ENCODE assay signal across 32 cellular contexts in genomic region chr18:62678847-62679535, GRCh38. TPM values are rescaled to one million over a fixed set of nuclear protein-coding genes. Genes with fewer than 3 reads are reported as not detected.
DNase-seq lines count a peak whose midpoint lies in the region; ATAC-seq and TF ChIP-seq lines count a peak whose summit lies in the region.
"Had no signal": no experiment of that assay in that cellular context is flagged by ENCODE, and none has a peak within 500 bp of the region (broad histone marks: within the 10 kb centered on the region; RNA-seq: fewer than 3 reads in every experiment).

No MANE protein-coding gene starts in this region.

- peak overlapping the region; percentile 94 for H3K27ac Mint-ChIP-seq in WTC11
- H3K27ac Mint-ChIP-seq: activated CD4-positive, alpha-beta memory T cell treated with anti-CD3 and anti-CD28 coated beads, Interleukin-2, amount 10 ng/mL, durations not matched to agents 7 days and 5 days; activated naive CD8-positive, alpha-beta T cell; activated T-helper 2 cell treated with anti-CD3 and anti-CD28 coated beads, Interferon-gamma antibody, Interleukin-2, Interleukin-4, amounts not matched to agents 10 μg/mL and 5 μg/mL and 100 μg/mL, durations not matched to agents 14 hours and 24 hours and 36 hours; mesothelial cell of epicardium; naive thymus-derived CD8-positive, alpha-beta T cell; stimulated activated naive B cell treated with anti-CD40 and anti-IgM and Interleukin-4, amounts not matched to agents 10 μg/mL and 1 μg/mL and 100 μg/mL, for 72 hours; T-cell had no signal

- no peaks in the 10 kb centered on the region for H3K36me3 Mint-ChIP-seq in WTC11
- H3K36me3 Mint-ChIP-seq: activated naive CD8-positive, alpha-beta T cell; IgD-negative memory B cell; mesothelial cell of epicardium; stimulated activated naive B cell treated with anti-CD40 and anti-IgM and Interleukin-4, amounts not matched to agents 10 μg/mL and 1 μg/mL and 100 μg/mL, for 72 hours; T-cell had no signal

- no peak overlapping the region for H2BK120ac ChIP-seq in mesendoderm (ENCODE audit: low read depth, low read length)

- in situ Hi-C loops in G401 (cut with HindIII; ENCODE audit: low sequenced_read_pairs) = no loop called here

- CTCF ChIA-PET in WTC11 (lab: Charles Lee) = interaction anchor here (1.0 to 1.3 kb wide), 2 partner anchors 11 to 41 kb away, joined by 3 read pairs; no protein-coding TSS in a partner anchor

- no peak overlapping the region for H2BK15ac ChIP-seq in mesendoderm (replicated peaks; ENCODE audit: low read depth)

- no peak overlapping the region for H3K4me3 ChIP-seq in mesendoderm (ENCODE audit: low read length)
- H3K4me3 ChIP-seq in foreskin fibroblast (ENCODE audit: low read depth in 1 of 2, low read length in 2 of 2) = no peak overlapping the region
- H3K4me3 ChIP-seq: BLaER1 treated with 17β-estradiol and CSF1 and Interleukin-3, amounts not matched to agents 10 nM and 100 nM; dorsolateral prefrontal cortex; left ventricle myocardium inferior; pancreas; right atrium auricular region; SJCRH30; spleen; uterus had no signal

- H2AK5ac ChIP-seq in mesendoderm (ENCODE audit: low read length) = no peak overlapping the region

- DNase-seq in G401 (ENCODE audit: low spot score) (peak; percentile 14), NCI-H146 treated with DMSO at 0.1 percent for 48 hours (lab: John Stamatoyannopoulos, UW; ENCODE audit: unreplicated experiment) (peak; percentile 71), WTC11 (ENCODE audit: low spot score) (peak; percentile 19), mesendoderm (no peak), foreskin fibroblast (no peak), kidney tubule cell (ENCODE audit: low spot score) (no peak)
- no peak for DNase-seq in stimulated activated naive CD4-positive, alpha-beta T cell (lab: John Stamatoyannopoulos, UW)
- DNase-seq: activated CD4-positive, alpha-beta memory T cell treated with anti-CD3 and anti-CD28 coated beads, Interleukin-2, amount 10 ng/mL, durations not matched to agents 7 days and 5 days; central memory CD4-positive, alpha-beta T cell; dorsolateral prefrontal cortex; EL; left ventricle myocardium inferior; naive thymus-derived CD8-positive, alpha-beta T cell; NCI-H1436; NCI-H2171 treated with DMSO at 0.1 percent for 48 hours; NK-92 treated with Interleukin-12 subunit alpha and Interleukin-12 subunit beta, amount 100 ng/mL, for 24 hours; pancreas; SJCRH30; spleen; stimulated activated CD4-positive, alpha-beta T cell treated with anti-CD3 and anti-CD28 coated beads, Interleukin-4, amount 100 ng/mL, for 1 hour; stimulated activated naive B cell treated with anti-CD40 and anti-IgM and Interleukin-4, amounts not matched to agents 10 μg/mL and 1 μg/mL and 100 μg/mL, for 72 hours; T-cell; uterus had no signal

- H3K79me2 ChIP-seq in mesendoderm (ENCODE audit: control insufficient read depth, insufficient read depth, low read length) = no peaks in the 10 kb centered on the region

- no peak overlapping the region for H3K23ac ChIP-seq in mesendoderm (ENCODE audit: low read length)

- no peak overlapping the region for H3K4me2 ChIP-seq in mesendoderm (ENCODE audit: low read length)
- H3K4me2 ChIP-seq: BLaER1 treated with 17β-estradiol and CSF1 and Interleukin-3, amounts not matched to agents 10 nM and 100 nM had no signal

- H3K27me3 Mint-ChIP-seq in WTC11 (ENCODE audit: low read depth) = no peaks in the 10 kb centered on the region; the same call in 1 of the 2 replicates
- H3K27me3 Mint-ChIP-seq: activated naive CD8-positive, alpha-beta T cell; naive thymus-derived CD8-positive, alpha-beta T cell; stimulated activated naive B cell treated with anti-CD40 and anti-IgM and Interleukin-4, amounts not matched to agents 10 μg/mL and 1 μg/mL and 100 μg/mL, for 72 hours had no signal

- ATAC-seq in WTC11 (peak; percentile 77), HG03139 (IDR thresholded peaks at IDR 0.05; ENCODE audit: unreplicated experiment) (no peak)
- ATAC-seq: activated CD4-positive, CD25-positive, alpha-beta regulatory T cell treated with anti-CD3 and anti-CD28 coated beads, Interleukin-2, amount 50 U/mL, for 24 hours; naive thymus-derived CD8-positive, alpha-beta T cell; Panc1; pancreas; stimulated activated naive B cell treated with anti-CD40 and anti-IgM and Interleukin-4, amounts not matched to agents 10 μg/mL and 1 μg/mL and 100 μg/mL, for 72 hours; T-cell had no signal

- no peak overlapping the region for H4K5ac ChIP-seq in mesendoderm (ENCODE audit: low read length)

- H3K9ac ChIP-seq in mesendoderm (ENCODE audit: low read length) = no peak overlapping the region
- H3K9ac ChIP-seq: BLaER1 treated with 17β-estradiol and CSF1 and Interleukin-3, amounts not matched to agents 10 nM and 100 nM had no signal

- no peak overlapping the region for H4K8ac ChIP-seq in mesendoderm (ENCODE audit: low read depth, low read length)

- H3K4ac ChIP-seq in mesendoderm (ENCODE audit: low read depth, low read length) = no peak overlapping the region

- H3K36me3 ChIP-seq in mesendoderm (ENCODE audit: control insufficient read depth, insufficient read depth, low read length) = no peaks in the 10 kb centered on the region
- H3K36me3 ChIP-seq: left ventricle myocardium inferior, pancreas, right atrium auricular region, SJCRH30, spleen, uterus had no signal

- no peak overlapping the region for H3K27ac ChIP-seq in mesendoderm (ENCODE audit: low read depth, low read length)
- H3K27ac ChIP-seq: BLaER1 treated with 17β-estradiol and CSF1 and Interleukin-3, amounts not matched to agents 10 nM and 100 nM; dorsolateral prefrontal cortex; left ventricle myocardium inferior; pancreas; right atrium auricular region; SJCRH30; spleen; uterus had no signal

- TF ChIP-seq CTCF in WTC11 (IDR thresholded peaks at IDR 0.05) (no peak), foreskin fibroblast (IDR thresholded peaks at IDR 0.05; ENCODE audit: low read depth, low read length) (no peak)

- no peak overlapping the region for H3K4me3 Mint-ChIP-seq in WTC11
- H3K4me3 Mint-ChIP-seq: activated CD4-positive, alpha-beta memory T cell treated with anti-CD3 and anti-CD28 coated beads, Interleukin-2, amount 10 ng/mL, durations not matched to agents 7 days and 5 days; activated naive CD8-positive, alpha-beta T cell; IgD-negative memory B cell; mesothelial cell of epicardium; naive thymus-derived CD8-positive, alpha-beta T cell; stimulated activated naive B cell treated with anti-CD40 and anti-IgM and Interleukin-4, amounts not matched to agents 10 μg/mL and 1 μg/mL and 100 μg/mL, for 72 hours; T-cell had no signal

- WGBS in mesendoderm (ENCODE audit: extremely low coverage, insufficient coverage, low lambda C conversion rate) = no CpG with 5 or more reads among the region's 9 CpGs

- H3K4me1 Mint-ChIP-seq in WTC11 = peaks cover 26% of the 10 kb centered on the region
- H3K4me1 Mint-ChIP-seq: activated CD4-positive, alpha-beta memory T cell treated with anti-CD3 and anti-CD28 coated beads, Interleukin-2, amount 10 ng/mL, durations not matched to agents 7 days and 5 days; IgD-negative memory B cell; naive thymus-derived CD8-positive, alpha-beta T cell; T-cell had no signal

- H3K27me3 ChIP-seq in mesendoderm (ENCODE audit: insufficient read depth, low read length, poor library complexity) = no peaks in the 10 kb centered on the region
- H3K27me3 ChIP-seq: BLaER1 treated with 17β-estradiol and CSF1 and Interleukin-3, amounts not matched to agents 10 nM and 100 nM; dorsolateral prefrontal cortex; pancreas; right atrium auricular region; SJCRH30; spleen; uterus had no signal

- H2BK5ac ChIP-seq in mesendoderm (ENCODE audit: low read length) = no peak overlapping the region

- H3K18ac ChIP-seq in mesendoderm (ENCODE audit: low read length) = no peak overlapping the region

- H3K56ac ChIP-seq in mesendoderm (ENCODE audit: low read length) = peak overlapping the region; percentile 12

- POLR2A ChIA-PET in WTC11 (lab: Charles Lee) = no interaction called here

- H3K79me1 ChIP-seq in mesendoderm (ENCODE audit: low read length) = no peaks in the 10 kb centered on the region

- no peaks in the 10 kb centered on the region for H3K4me1 ChIP-seq in mesendoderm (ENCODE audit: control insufficient read depth, low read depth, low read length)
- H3K4me1 ChIP-seq: left ventricle myocardium inferior, pancreas, right atrium auricular region, SJCRH30, spleen, uterus had no signal

- peaks cover 7% of the 10 kb centered on the region; the same call in 1 of the 2 replicates for H3K9me3 Mint-ChIP-seq in WTC11
- H3K9me3 Mint-ChIP-seq: mesothelial cell of epicardium, T-cell had no signal

TF ChIP-seq in WTC11, 78 proteins besides CTCF, POLR2A, EP300 and RAD21 (continues in another document):
- no peak for TF ChIP-seq E2F1 (CRISPR knock-in tag; IDR thresholded peaks at IDR 0.05)
- TF ChIP-seq SMAD3 (CRISPR knock-in tag; IDR thresholded peaks at IDR 0.05; ENCODE audit: borderline replicate concordance) = no peak
- no peak for TF ChIP-seq E2F5 (CRISPR knock-in tag; IDR thresholded peaks at IDR 0.05)
- TF ChIP-seq JAZF1 (CRISPR knock-in tag; IDR thresholded peaks at IDR 0.05) = no peak
- no peak for TF ChIP-seq CREM (CRISPR knock-in tag; IDR thresholded peaks at IDR 0.05)
- TF ChIP-seq NFATC4 (CRISPR knock-in tag; IDR thresholded peaks at IDR 0.05) = no peak

RNA-seq across cellular contexts. Expression of gene PHLPP1, which starts 36.4 kb away (rescaled TPM):
- 5.8 and 6.6 TPM in 2 replicates for total RNA-seq in G401 (2014; rRNA removed; shearing (Covaris generic))
- total RNA-seq in WTC11 (2021) = 49.1 to 52.0 TPM (median 49.5 TPM) in 3 replicates
- 17.3 TPM for polyA plus RNA-seq in mesendoderm (2013, experiment 1 of 2)
- 16.1 TPM for polyA plus RNA-seq in mesendoderm (2013, experiment 2 of 2)

Comparison
In these comparisons a context has a peak if more than half of its experiments do, and no peak if none do; other contexts are left out.
1. DNase-seq: peak in G401 (single experiment), NCI-H146 treated with DMSO at 0.1 percent for 48 hours (single experiment) and WTC11 (single experiment); none in mesendoderm (single experiment), foreskin fibroblast (0 of 2), stimulated activated naive CD4-positive, alpha-beta T cell (0 of 6) and kidney tubule cell (single experiment).